Comparison of ENCODE assay signal across 19 cellular contexts in the genomic region with DNA sequence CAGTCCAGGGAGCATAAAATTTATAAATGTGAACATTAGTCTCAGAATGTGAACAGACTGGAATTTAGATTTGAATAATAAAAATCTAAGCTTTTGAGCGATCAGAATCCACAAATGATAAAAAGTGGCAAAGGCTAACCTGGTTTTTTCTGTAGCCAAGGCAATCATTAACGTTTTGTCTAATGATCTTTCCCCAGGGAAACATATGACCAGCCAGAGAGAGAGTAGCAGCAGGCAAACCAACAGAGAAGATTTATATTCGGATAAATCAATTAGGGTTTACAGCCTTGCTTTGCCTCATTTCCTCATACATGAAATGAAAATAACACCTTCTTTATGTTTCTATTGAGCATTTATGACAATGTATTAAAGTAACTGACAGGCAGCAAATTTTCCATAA. TPM values are rescaled to one million over a fixed set of nuclear protein-coding genes. Genes with fewer than 3 reads are reported as not detected.
DNase-seq lines count a peak whose midpoint lies in the region; ATAC-seq and TF ChIP-seq lines count a peak whose summit lies in the region.
"Had no signal": no experiment of that assay in that cellular context is flagged by ENCODE, and none has a peak within 500 bp of the region (broad histone marks: within the 10 kb centered on the region; RNA-seq: fewer than 3 reads in every experiment).

No MANE protein-coding gene starts in this region.

- no peaks in the 10 kb centered on the region for H3K27me3 Mint-ChIP-seq in HFFc6 (ENCODE audit: insufficient read depth)
- H3K27me3 Mint-ChIP-seq in progenitor cell of endocrine pancreas = no peaks in the 10 kb centered on the region

- H3K9me3 Mint-ChIP-seq in HFFc6 = no peaks in the 10 kb centered on the region
- H3K9me3 Mint-ChIP-seq in progenitor cell of endocrine pancreas (ENCODE audit: low read depth) = no peaks in the 10 kb centered on the region

- peaks cover 7% of the 10 kb centered on the region for H3K4me1 ChIP-seq in body of pancreas
- H3K4me1 ChIP-seq: HAP-1 had no signal

- no peaks in the 10 kb centered on the region for H3K9me3 ChIP-seq in body of pancreas
- H3K9me3 ChIP-seq: HAP-1 had no signal

- ATAC-seq in body of pancreas (peak; percentile 27), left lobe of liver (peak; percentile 95), GM18520 (IDR thresholded peaks at IDR 0.05; ENCODE audit: unreplicated experiment) (no peak)

- intact Hi-C loops in body of pancreas (cut with DNase I) = no loop called here

- in situ Hi-C loops in brain microvascular endothelial cell (cut with HindIII; ENCODE audit: low pct_ligation_motif_present, low sequenced_read_pairs) = no loop called here

- WGBS in body of pancreas, 2 donors = 30 to 35% methylated on average over 3 of the region's 3 CpGs

- no peaks in the 10 kb centered on the region for H3K27me3 ChIP-seq in body of pancreas
- no peaks in the 10 kb centered on the region for H3K27me3 ChIP-seq in brain microvascular endothelial cell (replicated peaks)

- peak overlapping the region in 1 of 4 donors; percentile 53 for H3K27ac ChIP-seq in body of pancreas
- H3K27ac ChIP-seq in brain microvascular endothelial cell = no peak overlapping the region
- H3K27ac ChIP-seq: C4-2B, GM23248 had no signal

- H3K36me3 ChIP-seq in body of pancreas (replicated peaks in 1 of 2; ENCODE audit: insufficient read depth in 1 of 2, low read depth in 2 of 2) (peaks cover 11 to 15% of the 10 kb centered on the region in 2 donors), brain microvascular endothelial cell (replicated peaks) (peaks cover 38% of the 10 kb centered on the region)

- no peaks in the 10 kb centered on the region for H3K4me1 Mint-ChIP-seq in HFFc6 (ENCODE audit: low read depth)
- H3K4me1 Mint-ChIP-seq in progenitor cell of endocrine pancreas (ENCODE audit: low read depth) = peaks cover 8% of the 10 kb centered on the region

- no peak for TF ChIP-seq CTCF in HFFc6 (IDR thresholded peaks at IDR 0.05)
- TF ChIP-seq CTCF in body of pancreas (IDR thresholded peaks at IDR 0.05) = no peak
- TF ChIP-seq CTCF in progenitor cell of endocrine pancreas (IDR thresholded peaks at IDR 0.05; ENCODE audit: unreplicated experiment) = no peak
- TF ChIP-seq CTCF in brain microvascular endothelial cell (IDR thresholded peaks at IDR 0.05; ENCODE audit: low read depth, low read length, missing control alignments) = no peak

- H3K4me3 Mint-ChIP-seq in HFFc6 = no peak overlapping the region
- H3K4me3 Mint-ChIP-seq in progenitor cell of endocrine pancreas (ENCODE audit: low read depth) = no peak overlapping the region

- TF ChIP-seq POLR2A in body of pancreas (IDR thresholded peaks at IDR 0.05) = no peak

- no peaks in the 10 kb centered on the region; the same call in 1 of the 2 replicates for H3K36me3 Mint-ChIP-seq in HFFc6 (ENCODE audit: low read depth)
- peaks cover 27% of the 10 kb centered on the region for H3K36me3 Mint-ChIP-seq in progenitor cell of endocrine pancreas (ENCODE audit: insufficient read depth)

- H3K4me3 ChIP-seq in body of pancreas = no peak overlapping the region
- H3K4me3 ChIP-seq in brain microvascular endothelial cell (ENCODE audit: low read depth, low read length) = no peak overlapping the region
- H3K4me3 ChIP-seq: GM23248, HAP-1 had no signal

- no peak for DNase-seq in HFFc6
- DNase-seq in body of pancreas = no peak
- no peak for DNase-seq in left lobe of liver (ENCODE audit: low spot score)
- no peak for DNase-seq in progenitor cell of endocrine pancreas (ENCODE audit: low spot score, unreplicated experiment)
- no peak for DNase-seq in brain microvascular endothelial cell
- no peak for DNase-seq in retina
- DNase-seq: AML-193, DMS153, GDM1, GM23248, MM.1S, NCI-H1092 treated with DMSO at 0.1 percent for 48 hours, NCI-H2081 treated with DMSO at 0.1 percent for 48 hours, NCI-H446 treated with DMSO at 0.1 percent for 48 hours, OCI-M1, SHP77 had no signal

- H3K27ac Mint-ChIP-seq in HFFc6 (0 out of 2 replicates have a peak overlapping the region, but pooled peaks have one; percentile 7), progenitor cell of endocrine pancreas (peak overlapping the region; percentile 83)

RNA-seq across cellular contexts. Expression of gene TIA1, which starts 14.5 kb away (rescaled TPM):
- total RNA-seq in HFFc6 (2021; fragmentation: NEBNext Ultra II Directional; extraction: Animal tissue kit (Norgen Biotek cat#: 25700)) = 10 to 100 TPM; 50.3 to 58.1 (median 55.3) TPM
- total RNA-seq in body of pancreas (100 to 1,000 TPM in 1 of 2 donors, 10 to 100 TPM in 1; 96.6 to 130 TPM), left lobe of liver (45.1 TPM), progenitor cell of endocrine pancreas (523 and 534 TPM in 2 replicates)

RNA-seq across cellular contexts. Expression of gene PCYOX1, which starts 24.0 kb away (rescaled TPM):
- total RNA-seq in HFFc6 (2021; fragmentation: NEBNext Ultra II Directional; extraction: Animal tissue kit (Norgen Biotek cat#: 25700)) = 10 to 100 TPM; 75.5 to 95.2 (median 85.2) TPM
- 10 to 100 TPM; 24.9 to 25.4 TPM for total RNA-seq in body of pancreas
- total RNA-seq in left lobe of liver = 126 TPM
- 70.4 and 78.9 TPM in 2 replicates for total RNA-seq in progenitor cell of endocrine pancreas

RNA-seq across cellular contexts. Expression of gene C2orf42, which starts 43.1 kb away (rescaled TPM):
- total RNA-seq in HFFc6 (2021; fragmentation: NEBNext Ultra II Directional; extraction: Animal tissue kit (Norgen Biotek cat#: 25700)) = 10 to 100 TPM; 10.0 to 17.8 (median 14.7) TPM
- total RNA-seq in body of pancreas = 1 to 10 TPM; 6.3 to 7.0 TPM
- total RNA-seq in left lobe of liver = 19.1 TPM
- total RNA-seq in progenitor cell of endocrine pancreas = 21.0 and 28.0 TPM in 2 replicates

RNA-seq across cellular contexts. Expression of gene SNRPG, which starts 59.6 kb away (rescaled TPM):
- 100 to 1,000 TPM; 183 to 246 (median 226) TPM for total RNA-seq in HFFc6 (2021; fragmentation: NEBNext Ultra II Directional; extraction: Animal tissue kit (Norgen Biotek cat#: 25700))
- 10 to 100 TPM; 20.2 to 73.2 TPM for total RNA-seq in body of pancreas
- total RNA-seq in left lobe of liver = 44.2 TPM
- total RNA-seq in progenitor cell of endocrine pancreas = 183 and 185 TPM in 2 replicates
